In genomic region chr12:56231184-56231582, GRCh38 we compare ENCODE assay signal across 19 cellular contexts. TPM values are rescaled to one million over a fixed set of nuclear protein-coding genes. Genes with fewer than 3 reads are reported as not detected.
DNase-seq lines count a peak whose midpoint lies in the region; FAIRE-seq and TF ChIP-seq lines count a peak whose summit lies in the region.
"Had no signal": no experiment of that assay in that cellular context is flagged by ENCODE, and none has a peak within 500 bp of the region (broad histone marks: within the 10 kb centered on the region; RNA-seq: fewer than 3 reads in every experiment).

No MANE protein-coding gene starts in this region.

- DNase-seq in H7, result peak; percentile 62
- DNase-seq in hepatocyte (ENCODE audit: low spot score), result no peak
- DNase-seq in smooth muscle cell (lab: John Stamatoyannopoulos, UW; ENCODE audit: unreplicated experiment), result no peak
- DNase-seq in activated CD4-positive, CD25-positive, alpha-beta regulatory T cell treated with anti-CD3 and anti-CD28 coated beads, Interleukin-2, amount 50 U/mL, for 72 hours, result no peak
- no peak for DNase-seq in stimulated activated CD4-positive, alpha-beta T cell treated with anti-CD3 and anti-CD28 coated beads, Interleukin-2, amount 100 ng/mL, for 24 hours
- DNase-seq in GM12892 (ENCODE audit: insufficient read length), result no peak
- DNase-seq: C1 segment of cervical spinal cord, DND-41, NCI-H1436, NCI-H2029, NCI-H2171, NCI-H446, NCI-H774 had no signal

- no peak overlapping the region for H3K9ac ChIP-seq in smooth muscle cell (ENCODE audit: low read depth)
- H3K9ac ChIP-seq: KMS-11 had no signal

- H3K9me3 ChIP-seq in hepatocyte (ENCODE audit: low read depth) (no peaks in the 10 kb centered on the region), muscle layer of duodenum (ENCODE audit: control insufficient read depth in 1 of 2, low read length in 2 of 2) (no peaks in the 10 kb centered on the region), smooth muscle cell (replicated peaks; ENCODE audit: low read depth) (no peaks in the 10 kb centered on the region)

- no peak overlapping the region for H2AFZ ChIP-seq in hepatocyte
- no peak overlapping the region for H2AFZ ChIP-seq in smooth muscle cell (ENCODE audit: low read depth)
- H2AFZ ChIP-seq: GM23338 had no signal

- peak overlapping the region; percentile 98 for H3K27ac ChIP-seq in hepatocyte
- peak overlapping the region; percentile 77 for H3K27ac ChIP-seq in muscle layer of duodenum (ENCODE audit: low read length)
- no peak overlapping the region for H3K27ac ChIP-seq in smooth muscle cell (ENCODE audit: low read depth)
- H3K27ac ChIP-seq: KMS-11 had no signal

- peaks cover 4% of the 10 kb centered on the region for H3F3A ChIP-seq in smooth muscle cell (ENCODE audit: low read depth)

- TF ChIP-seq CTCF in hepatocyte (IDR thresholded peaks at IDR 0.05; ENCODE audit: poor library complexity) (no peak), smooth muscle cell (IDR thresholded peaks at IDR 0.05; ENCODE audit: borderline replicate concordance, insufficient read depth, poor library complexity, severe bottlenecking) (no peak)

- TF ChIP-seq POLR2A in GM12892 (IDR thresholded peaks at IDR 0.05; ENCODE audit: low read depth, low read length), result no peak

- H3K27me3 ChIP-seq in H7 (ENCODE audit: control insufficient read depth, insufficient read depth, low read length) (no peaks in the 10 kb centered on the region), hepatocyte (no peaks in the 10 kb centered on the region), muscle layer of duodenum (ENCODE audit: low read depth, low read length) (no peaks in the 10 kb centered on the region), smooth muscle cell (ENCODE audit: low read depth) (no peaks in the 10 kb centered on the region)

- 82% methylated on average over 11 of the region's 11 CpGs for WGBS in hepatocyte (ENCODE audit: low lambda C conversion rate, missing lambda C conversion rate)
- WGBS in smooth muscle cell (ENCODE audit: low lambda C conversion rate), result 83% methylated on average over 11 of the region's 11 CpGs

- peaks cover 7% of the 10 kb centered on the region for H3K4me1 ChIP-seq in hepatocyte (ENCODE audit: insufficient read depth)
- H3K4me1 ChIP-seq in muscle layer of duodenum (ENCODE audit: control insufficient read depth in 1 of 2, insufficient read depth in 2 of 2, low read length in 2 of 2), result no peaks in the 10 kb centered on the region
- H3K4me1 ChIP-seq in smooth muscle cell (ENCODE audit: low read depth), result no peaks in the 10 kb centered on the region

- FAIRE-seq in GM12892 (lab: Jason Lieb, UNC), result no peak
- FAIRE-seq: A204.1, G401.6 had no signal

- no peak overlapping the region for H3K4me3 ChIP-seq in H7 (ENCODE audit: insufficient read depth, low read depth, low read length)
- H3K4me3 ChIP-seq in hepatocyte, result no peak overlapping the region
- H3K4me3 ChIP-seq in muscle layer of duodenum (ENCODE audit: low read depth in 1 of 2, low read length in 2 of 2), result peak overlapping the region in 1 of 2 donors; percentile 52
- H3K4me3 ChIP-seq in smooth muscle cell, result peak overlapping the region; percentile 24
- H3K4me3 ChIP-seq: GM23338 had no signal

- peaks cover 21% of the 10 kb centered on the region for H3K79me2 ChIP-seq in hepatocyte
- no peaks in the 10 kb centered on the region for H3K79me2 ChIP-seq in smooth muscle cell (ENCODE audit: low read depth)

- H3K36me3 ChIP-seq in H7 (replicated peaks; ENCODE audit: control insufficient read depth, insufficient read depth, low read length) (peaks cover 1% of the 10 kb centered on the region), hepatocyte (replicated peaks; ENCODE audit: insufficient read depth, low read depth) (no peaks in the 10 kb centered on the region), muscle layer of duodenum (ENCODE audit: control insufficient read depth in 1 of 2, insufficient read depth in 2 of 2, low read length in 2 of 2) (peaks cover 1 to 12% of the 10 kb centered on the region in 2 donors), smooth muscle cell (ENCODE audit: low read depth) (no peaks in the 10 kb centered on the region)

- H3K4me2 ChIP-seq in hepatocyte (peak overlapping the region; percentile 80), smooth muscle cell (no peak overlapping the region)
- H3K4me2 ChIP-seq: GM23338, KMS-11 had no signal

- H4K20me1 ChIP-seq in hepatocyte (ENCODE audit: insufficient read depth, poor library complexity, severe bottlenecking), result no peaks in the 10 kb centered on the region
- H4K20me1 ChIP-seq in smooth muscle cell (ENCODE audit: low read depth), result no peaks in the 10 kb centered on the region

- H3K9me2 ChIP-seq in hepatocyte (replicated peaks; ENCODE audit: insufficient read depth), result no peaks in the 10 kb centered on the region

RNA-seq across cellular contexts. Expression of gene SLC39A5, which starts 1.3 kb away (rescaled TPM):
- 0.48 TPM in 1 of 2 replicates, not detected in the other for total RNA-seq in H7 (2014; rRNA removed; shearing (Covaris generic))
- total RNA-seq in hepatocyte (179 and 187 TPM in 2 replicates), smooth muscle cell (0.36 and 0.99 TPM in 2 replicates)
- polyA plus RNA-seq in hepatocyte (155 and 167 TPM in 2 replicates), smooth muscle cell (not detected in 2 replicates)
- not detected for polyA plus RNA-seq in GM12892 (2012; ENCODE audit: missing spikeins)
- total RNA-seq: M059J had no signal

RNA-seq across cellular contexts. Expression of gene NABP2, which starts 7.0 kb away (rescaled TPM):
- total RNA-seq in H7 (2014; rRNA removed; shearing (Covaris generic)), result 45.5 and 50.4 TPM in 2 replicates
- total RNA-seq in hepatocyte, result 21.9 and 35.4 TPM in 2 replicates
- 12.4 and 12.5 TPM in 2 replicates for polyA plus RNA-seq in hepatocyte
- total RNA-seq in smooth muscle cell, result 20.9 and 33.8 TPM in 2 replicates
- 14.2 and 16.4 TPM in 2 replicates for polyA plus RNA-seq in smooth muscle cell
- 47.0 TPM for polyA plus RNA-seq in GM12892 (2012; ENCODE audit: missing spikeins)

RNA-seq across cellular contexts. Expression of gene RNF41, which starts 9.5 kb away (rescaled TPM):
- total RNA-seq in H7 (2014; rRNA removed; shearing (Covaris generic)), result 96.2 and 98.4 TPM in 2 replicates
- total RNA-seq in hepatocyte (47.6 and 66.4 TPM in 2 replicates), smooth muscle cell (46.1 and 65.2 TPM in 2 replicates)
- polyA plus RNA-seq in hepatocyte (12.2 and 22.5 TPM in 2 replicates), smooth muscle cell (19.4 and 22.2 TPM in 2 replicates)
- polyA plus RNA-seq in GM12892 (2012; ENCODE audit: missing spikeins), result 20.2 TPM

RNA-seq across cellular contexts. Expression of gene ANKRD52, which starts 27.0 kb away (rescaled TPM):
- 11.2 and 13.7 TPM in 2 replicates for total RNA-seq in H7 (2014; rRNA removed; shearing (Covaris generic))
- 21.9 and 23.3 TPM in 2 replicates for total RNA-seq in hepatocyte
- 37.2 and 46.8 TPM in 2 replicates for polyA plus RNA-seq in hepatocyte
- total RNA-seq in smooth muscle cell, result 31.4 and 32.5 TPM in 2 replicates
- 49.9 and 54.0 TPM in 2 replicates for polyA plus RNA-seq in smooth muscle cell
- polyA plus RNA-seq in GM12892 (2012; ENCODE audit: missing spikeins), result 12.3 TPM

RNA-seq across cellular contexts. Expression of gene COQ10A, which starts 35.6 kb away (rescaled TPM):
- total RNA-seq in H7 (2014; rRNA removed; shearing (Covaris generic)), result 15.5 and 21.2 TPM in 2 replicates
- 7.8 and 8.2 TPM in 2 replicates for total RNA-seq in hepatocyte
- polyA plus RNA-seq in hepatocyte, result 9.6 and 10.7 TPM in 2 replicates
- total RNA-seq in smooth muscle cell, result 8.7 and 11.0 TPM in 2 replicates
- polyA plus RNA-seq in smooth muscle cell, result 9.8 and 16.8 TPM in 2 replicates
- 7.8 TPM for polyA plus RNA-seq in GM12892 (2012; ENCODE audit: missing spikeins)

Comparison
In these comparisons a context has a peak if more than half of its experiments do, and no peak if none do; other contexts are left out.
1. RNA of gene SLC39A5, which starts 1.3 kb away (total RNA-seq): 179 to 187 TPM in hepatocyte; 0.36 to 0.99 TPM in smooth muscle cell and 0.48 TPM in H7; every median in the first group is over 10 times any median in the second.